Comparison of ENCODE assay signal across 1 cellular context in the genomic region with DNA sequence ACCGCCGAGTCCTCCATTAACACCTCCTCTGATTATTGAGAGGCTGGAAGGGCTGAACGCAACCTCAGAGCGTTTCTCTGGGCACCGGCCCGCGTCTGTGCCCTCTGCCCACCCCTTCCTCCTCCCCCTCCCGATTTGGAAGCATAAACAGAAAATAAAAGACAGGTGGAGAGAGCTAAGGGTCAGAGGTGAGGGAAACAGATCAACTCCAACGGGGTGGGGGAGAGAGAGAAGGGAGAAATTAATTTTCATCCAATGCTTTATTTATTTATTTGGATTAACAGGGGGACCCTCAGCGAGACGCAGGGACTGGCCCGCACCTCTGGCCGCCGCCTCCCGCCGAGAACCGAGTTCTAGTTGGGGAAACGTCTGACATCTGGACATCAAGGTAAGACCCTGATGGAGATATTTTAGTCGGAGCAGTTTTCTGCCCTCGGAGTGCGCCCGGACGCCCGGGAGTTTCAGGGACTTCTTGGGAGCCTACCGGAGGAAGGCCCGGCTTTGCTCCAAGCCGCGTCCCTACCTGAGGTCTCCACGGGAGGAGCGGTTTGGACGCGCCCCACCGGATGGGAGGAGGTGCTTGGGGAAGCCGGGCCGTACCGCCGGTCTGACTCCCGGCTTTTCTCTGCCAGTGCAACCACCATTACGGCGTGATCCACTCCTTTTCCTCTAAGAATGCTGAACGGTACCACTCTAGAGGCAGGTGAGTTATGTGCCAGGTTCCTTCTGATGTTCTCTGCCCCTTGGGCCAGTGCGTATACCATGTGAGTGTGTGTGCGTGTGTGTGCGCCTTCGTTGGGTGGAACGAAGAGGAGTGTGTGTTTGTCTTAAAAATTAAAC.
TF ChIP-seq lines count a peak whose summit lies in the region.

No MANE protein-coding gene starts in this region.

TF ChIP-seq in GM12878, 131 proteins besides CTCF, POLR2A, EP300 and RAD21:
- TF ChIP-seq EZH2 (IDR thresholded peaks at IDR 0.05; ENCODE audit: borderline replicate concordance, control insufficient read depth, low read depth, low read length), result 0 out of 2 replicates have a peak, but pooled peaks have one; percentile 81
- TF ChIP-seq SUZ12 (IDR thresholded peaks at IDR 0.05; ENCODE audit: unreplicated experiment), result peak; percentile 61
- TF ChIP-seq ZNF207 (IDR thresholded peaks at IDR 0.05; ENCODE audit: borderline replicate concordance), result no peak
- no peak for TF ChIP-seq TARDBP (IDR thresholded peaks at IDR 0.05; ENCODE audit: borderline replicate concordance)
- TF ChIP-seq BACH1 (IDR thresholded peaks at IDR 0.05; ENCODE audit: borderline replicate concordance), result no peak
TF ChIP-seq in GM12878: peak in this region for 2.
